29 cellular contexts compared by ENCODE assay signal in genomic region chr19:3351702-3352447, GRCh38.
"Had no signal": no experiment of that assay in that cellular context is flagged by ENCODE, and none has a peak within 500 bp of the region (broad histone marks: within the 10 kb centered on the region; RNA-seq: fewer than 3 reads in every experiment).

No MANE protein-coding gene starts in this region.

- H3K27me3 ChIP-seq: ascending aorta, breast epithelium, esophagus squamous epithelium had no signal

- DNase-seq: activated B cell treated with CpG ODN at 0.5 μM for 24 hours; activated CD4-positive, alpha-beta T cell treated with anti-CD3 and anti-CD28 coated beads for 48 hours; activated CD4-positive, alpha-beta T cell treated with anti-CD3 and anti-CD28 coated beads, Interleukin-2, amount 50 U/mL, for 1 hour; activated CD4-positive, alpha-beta T cell treated with anti-CD3 and anti-CD28 coated beads, Interleukin-2, amount 50 U/mL, for 48 hours; activated CD8-positive, alpha-beta memory T cell treated with anti-CD3 and anti-CD28 coated beads for 24 hours; activated CD8-positive, alpha-beta T cell treated with anti-CD3 and anti-CD28 coated beads for 36 hours; activated effector memory CD4-positive, alpha-beta T cell treated with Interleukin-2 at 50 U/mL for 16 hours; activated gamma-delta T cell treated with Interleukin-2 at 50 U/mL for 16 hours; activated naive CD4-positive, alpha-beta T cell treated with anti-CD3 and anti-CD28 coated beads, Interleukin-2, amount 50 U/mL, for 16 hours; activated naive CD4-positive, alpha-beta T cell treated with Interleukin-2 at 50 U/mL for 16 hours; activated naive CD8-positive, alpha-beta T cell treated with anti-CD3 and anti-CD28 coated beads for 36 hours; activated T-cell treated with anti-CD3 and anti-CD28 coated beads, Interleukin-2, amount 50 U/mL, for 4 hours; cortex of kidney; dermis blood vessel endothelial cell; effector CD4-positive, alpha-beta T cell; effector memory CD8-positive, alpha-beta T cell; erythroblast; esophagus squamous epithelium; head of caudate nucleus; T-helper 1 cell; T-helper 17 cell; T1000; WERI-Rb-1 had no signal

- H3K27ac ChIP-seq: ascending aorta, breast epithelium, cardiac muscle cell, WERI-Rb-1 had no signal

- FAIRE-seq: frontal cortex had no signal

- H3K36me3 ChIP-seq: ascending aorta, breast epithelium, cardiac muscle cell, esophagus squamous epithelium, WERI-Rb-1 had no signal

- H3K9me3 ChIP-seq: ascending aorta, esophagus squamous epithelium had no signal

- ATAC-seq: activated CD4-positive, CD25-positive, alpha-beta regulatory T cell treated with anti-CD3 and anti-CD28 coated beads, Interleukin-2, amount 50 U/mL, for 24 hours; activated CD8-positive, alpha-beta T cell treated with anti-CD3 and anti-CD28 coated beads for 36 hours; activated T-cell treated with anti-CD3 and anti-CD28 coated beads, Interleukin-2, amount 50 U/mL, for 4 hours; activated T-helper 17 cell treated with anti-CD3 and anti-CD28 coated beads, Interleukin-2, amount 50 U/mL, for 72 hours; effector memory CD8-positive, alpha-beta T cell; T-helper 17 cell had no signal

- H3K4me3 ChIP-seq: ascending aorta, breast epithelium, cardiac muscle cell, esophagus squamous epithelium had no signal
